In the genomic region with DNA sequence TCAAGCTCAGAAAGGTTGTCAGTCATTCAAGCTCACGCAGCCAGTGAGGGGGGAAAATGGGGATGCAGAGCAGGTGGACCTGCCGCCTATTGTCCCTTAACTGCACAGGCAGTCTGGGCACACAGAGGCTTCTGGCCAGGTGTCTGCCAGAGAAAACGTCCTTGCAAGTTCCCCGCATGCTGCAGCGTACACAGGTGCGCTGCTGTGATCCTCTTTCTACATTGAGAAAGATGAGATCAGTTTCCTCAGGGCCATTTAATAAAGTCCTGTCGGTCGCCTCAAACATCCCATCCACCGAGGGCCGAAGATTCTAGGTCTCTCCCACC, we compare ENCODE assay signal across 8 cellular contexts. TPM values are rescaled to one million over a fixed set of nuclear protein-coding genes. Genes with fewer than 3 reads are reported as not detected.
DNase-seq lines count a peak whose midpoint lies in the region; ATAC-seq and TF ChIP-seq lines count a peak whose summit lies in the region.

No MANE protein-coding gene starts in this region.

- POLR2A ChIA-PET in HEK293 (lab: Yijun Ruan, JAX) = interaction anchor here (0.8 to 1.4 kb wide), 12 partner anchors 22 to 363 kb away, joined by 3 to 7 read pairs (median 4); partner anchors contain the start of genes MKRN2 and MKRN2OS
- POLR2A ChIA-PET in T-cell (lab: Charles Lee) = interaction anchor here in 1 of 2 donors (0.8 kb wide), 1 partner anchor 358 kb away, joined by 3 read pairs; no protein-coding TSS in a partner anchor

- H3K4me3 Mint-ChIP-seq in T-cell = peak overlapping the region; percentile 90 to 93 (median 91)
- peak overlapping the region; percentile 97 for H3K4me3 Mint-ChIP-seq in stimulated activated effector memory CD8-positive, alpha-beta T cell treated with anti-CD3 and anti-CD28 coated beads, Interleukin-12 subunit alpha, Interleukin-12 subunit beta, amount 100 ng/mL, for 72 hours

- H3K9me3 Mint-ChIP-seq in T-cell = no peaks in the 10 kb centered on the region
- no peaks in the 10 kb centered on the region for H3K9me3 Mint-ChIP-seq in stimulated activated effector memory CD8-positive, alpha-beta T cell treated with anti-CD3 and anti-CD28 coated beads, Interleukin-12 subunit alpha, Interleukin-12 subunit beta, amount 100 ng/mL, for 72 hours

- DNase-seq in T-cell (peak in 1 of 34 experiments; percentile 6), left ventricle myocardium inferior (no peak), cerebellum (ENCODE audit: low spot score) (no peak), T1000 (lab: John Stamatoyannopoulos, UW) (no peak)
- DNase-seq in stimulated activated effector memory CD8-positive, alpha-beta T cell treated with anti-CD3 and anti-CD28 coated beads, Interleukin-12 subunit alpha, Interleukin-12 subunit beta, amount 100 ng/mL, for 72 hours (ENCODE audit: low spot score in 2 of 2) = no peak

- peaks cover 38 to 50% (median 43%) of the 10 kb centered on the region in 3 donors for H3K4me1 Mint-ChIP-seq in T-cell
- peaks cover 48% of the 10 kb centered on the region for H3K4me1 Mint-ChIP-seq in stimulated activated effector memory CD8-positive, alpha-beta T cell treated with anti-CD3 and anti-CD28 coated beads, Interleukin-12 subunit alpha, Interleukin-12 subunit beta, amount 100 ng/mL, for 72 hours

- no peaks in the 10 kb centered on the region for H3K27me3 Mint-ChIP-seq in T-cell

- H3K9me3 ChIP-seq in HEK293 (ENCODE audit: control insufficient read depth, insufficient read depth, low read depth, low read length) (no peaks in the 10 kb centered on the region), left ventricle myocardium inferior (replicated peaks) (no peaks in the 10 kb centered on the region)

- no peaks in the 10 kb centered on the region for H3K27me3 ChIP-seq in left ventricle myocardium inferior (ENCODE audit: low read depth)

- peaks cover 3% of the 10 kb centered on the region for H3K36me3 Mint-ChIP-seq in T-cell
- peaks cover 9% of the 10 kb centered on the region for H3K36me3 Mint-ChIP-seq in stimulated activated effector memory CD8-positive, alpha-beta T cell treated with anti-CD3 and anti-CD28 coated beads, Interleukin-12 subunit alpha, Interleukin-12 subunit beta, amount 100 ng/mL, for 72 hours

- CTCF ChIA-PET in HEK293 (lab: Yijun Ruan, JAX) = interaction anchor here (0.6 to 3.6 kb wide), 7 partner anchors 9 to 351 kb away, joined by 3 to 15 read pairs (median 4); partner anchors contain the start of gene MKRN2OS
- CTCF ChIA-PET in T-cell (lab: Charles Lee) = interaction anchor here (0.7 to 2.5 kb wide), 4 partner anchors 180 to 1212 kb away, joined by 3 to 9 read pairs (median 4); partner anchors contain the start of genes ATG7 (in 1 of the 2) and RAF1 (in 1 of the 2)

- H3K4me1 ChIP-seq in HEK293 (ENCODE audit: control insufficient read depth, insufficient read depth, low read length) = peaks cover 12% of the 10 kb centered on the region; the same call in 1 of the 2 replicates
- H3K4me1 ChIP-seq in left ventricle myocardium inferior = peaks cover 39% of the 10 kb centered on the region

- H3K27ac Mint-ChIP-seq in T-cell = peak overlapping the region; percentile 90 to 95
- peak overlapping the region; percentile 96 for H3K27ac Mint-ChIP-seq in stimulated activated effector memory CD8-positive, alpha-beta T cell treated with anti-CD3 and anti-CD28 coated beads, Interleukin-12 subunit alpha, Interleukin-12 subunit beta, amount 100 ng/mL, for 72 hours

- intact Hi-C loops in left ventricle myocardium inferior (cut with micrococcal nuclease) = no loop called here

- TF ChIP-seq CTCF in HEK293 (tag by site-specific recombination; IDR thresholded peaks at IDR 0.05) (no peak), left ventricle myocardium inferior (IDR thresholded peaks at IDR 0.05; ENCODE audit: borderline replicate concordance) (no peak)

- H3K36me3 ChIP-seq in HEK293 (ENCODE audit: control insufficient read depth in 2 of 2, insufficient read depth in 1 of 2, low read length in 2 of 2) (peaks cover 0 to 14% of the 10 kb centered on the region in 2 experiments; a peak in 1 of 3 replicates), left ventricle myocardium inferior (no peaks in the 10 kb centered on the region)

- peak overlapping the region; percentile 56; the same call in 1 of the 2 replicates for H3K27ac ChIP-seq in HEK293 (ENCODE audit: extremely low read depth, low read depth, low read length)
- peak overlapping the region; percentile 87 for H3K27ac ChIP-seq in left ventricle myocardium inferior (replicated peaks)

- no peak for ATAC-seq in T-cell (replicated peaks in 1 of 4)
- ATAC-seq in stimulated activated effector memory CD8-positive, alpha-beta T cell treated with anti-CD3 and anti-CD28 coated beads, Interleukin-12 subunit alpha, Interleukin-12 subunit beta, amount 100 ng/mL, for 72 hours = no peak
- ATAC-seq in HG03097 (IDR thresholded peaks at IDR 0.05; ENCODE audit: low FRiP score, unreplicated experiment) = no peak
- ATAC-seq in GM19328 (IDR thresholded peaks at IDR 0.05; ENCODE audit: unreplicated experiment) = no peak

- H3K4me3 ChIP-seq in HEK293 (ENCODE audit: low read depth, low read length) (peak overlapping the region; percentile 39), left ventricle myocardium inferior (peak overlapping the region; percentile 80)

TF ChIP-seq in HEK293, 187 proteins besides CTCF, POLR2A, EP300 and RAD21:
- 0 out of 2 replicates have a peak, but pooled peaks have one; percentile 8 for TF ChIP-seq ZSCAN30 (tag by site-specific recombination; IDR thresholded peaks at IDR 0.05)
- TF ChIP-seq ZNF133 (tag by site-specific recombination; IDR thresholded peaks at IDR 0.05) = 0 out of 2 replicates have a peak, but pooled peaks have one; percentile 41
- TF ChIP-seq ZNF501 (tag by site-specific recombination; IDR thresholded peaks at IDR 0.05) = 0 out of 2 replicates have a peak, but pooled peaks have one; percentile 8
- no peak for TF ChIP-seq ZNF623 (tag by site-specific recombination; IDR thresholded peaks at IDR 0.05)

RNA-seq across cellular contexts. Expression of gene TSEN2, which starts 0.4 kb away (rescaled TPM):
- total RNA-seq in T-cell (10 to 100 TPM; 11.7 to 20.9 (median 18.2) TPM), left ventricle myocardium inferior (22.5 TPM), cerebellum (36.0 TPM)
